Comparison of ENCODE assay signal across 1 cellular context in the genomic region with DNA sequence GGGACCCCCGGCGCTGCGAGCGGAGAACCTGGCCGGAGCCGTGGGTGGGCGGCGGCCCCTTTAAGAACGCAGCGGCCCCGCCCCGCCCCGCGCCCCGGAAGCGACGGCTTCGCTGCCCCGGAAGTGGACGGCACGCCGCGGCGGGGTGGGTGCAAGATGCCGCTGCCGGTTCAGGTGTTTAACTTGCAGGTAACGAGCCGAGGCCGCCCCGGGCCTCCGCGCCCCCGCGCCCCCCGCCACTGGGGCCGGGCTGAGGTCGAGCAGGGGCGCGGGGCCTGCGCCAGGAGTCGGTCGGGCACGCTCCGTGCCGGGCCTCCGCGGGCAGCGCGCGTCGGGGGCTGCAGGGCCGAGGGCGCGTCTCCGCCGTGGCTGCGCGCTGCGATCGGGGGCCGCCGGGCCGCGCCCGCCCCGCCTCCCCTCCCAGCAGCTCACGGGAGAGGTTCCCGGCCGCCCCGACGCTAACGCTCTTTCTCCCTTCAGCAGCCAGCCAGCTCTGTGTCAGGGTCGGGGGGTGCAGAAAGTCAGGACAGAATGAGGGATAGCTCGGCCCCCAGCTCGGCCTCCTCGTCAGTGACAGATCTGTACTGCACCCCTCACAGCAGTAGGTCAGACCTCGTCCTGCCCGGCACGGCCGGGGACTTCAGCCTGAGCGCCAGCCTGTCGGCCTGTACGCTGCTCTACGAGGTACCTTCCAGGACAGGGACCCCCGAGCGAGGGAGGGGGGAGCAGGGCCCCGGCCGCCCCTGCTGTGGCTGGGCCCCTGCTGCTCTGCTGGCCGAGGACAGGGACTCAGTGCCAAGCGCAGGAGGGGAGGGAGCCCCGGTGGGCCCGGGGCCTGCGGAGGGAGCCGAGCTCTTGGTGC.
A peak's percentile ranks its signal among the peaks of the same experiment; 100 is the strongest.
TF ChIP-seq lines count a peak whose summit lies in the region.

A gene (plus strand): TSS at position 123 of the 862 bp plus-strand sequence. CDS start 34 bp downstream, at position 157.
A gene with protein sequence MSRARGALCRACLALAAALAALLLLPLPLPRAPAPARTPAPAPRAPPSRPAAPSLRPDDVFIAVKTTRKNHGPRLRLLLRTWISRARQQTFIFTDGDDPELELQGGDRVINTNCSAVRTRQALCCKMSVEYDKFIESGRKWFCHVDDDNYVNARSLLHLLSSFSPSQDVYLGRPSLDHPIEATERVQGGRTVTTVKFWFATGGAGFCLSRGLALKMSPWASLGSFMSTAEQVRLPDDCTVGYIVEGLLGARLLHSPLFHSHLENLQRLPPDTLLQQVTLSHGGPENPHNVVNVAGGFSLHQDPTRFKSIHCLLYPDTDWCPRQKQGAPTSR (minus strand): TSS at position 36 of the 862 bp plus-strand sequence. CDS start 45 bp downstream, outside the sequence.

TF ChIP-seq in Ishikawa, 13 proteins besides CTCF, POLR2A, EP300 and RAD21 (continued from another document):
- TF ChIP-seq, protein P1, sequence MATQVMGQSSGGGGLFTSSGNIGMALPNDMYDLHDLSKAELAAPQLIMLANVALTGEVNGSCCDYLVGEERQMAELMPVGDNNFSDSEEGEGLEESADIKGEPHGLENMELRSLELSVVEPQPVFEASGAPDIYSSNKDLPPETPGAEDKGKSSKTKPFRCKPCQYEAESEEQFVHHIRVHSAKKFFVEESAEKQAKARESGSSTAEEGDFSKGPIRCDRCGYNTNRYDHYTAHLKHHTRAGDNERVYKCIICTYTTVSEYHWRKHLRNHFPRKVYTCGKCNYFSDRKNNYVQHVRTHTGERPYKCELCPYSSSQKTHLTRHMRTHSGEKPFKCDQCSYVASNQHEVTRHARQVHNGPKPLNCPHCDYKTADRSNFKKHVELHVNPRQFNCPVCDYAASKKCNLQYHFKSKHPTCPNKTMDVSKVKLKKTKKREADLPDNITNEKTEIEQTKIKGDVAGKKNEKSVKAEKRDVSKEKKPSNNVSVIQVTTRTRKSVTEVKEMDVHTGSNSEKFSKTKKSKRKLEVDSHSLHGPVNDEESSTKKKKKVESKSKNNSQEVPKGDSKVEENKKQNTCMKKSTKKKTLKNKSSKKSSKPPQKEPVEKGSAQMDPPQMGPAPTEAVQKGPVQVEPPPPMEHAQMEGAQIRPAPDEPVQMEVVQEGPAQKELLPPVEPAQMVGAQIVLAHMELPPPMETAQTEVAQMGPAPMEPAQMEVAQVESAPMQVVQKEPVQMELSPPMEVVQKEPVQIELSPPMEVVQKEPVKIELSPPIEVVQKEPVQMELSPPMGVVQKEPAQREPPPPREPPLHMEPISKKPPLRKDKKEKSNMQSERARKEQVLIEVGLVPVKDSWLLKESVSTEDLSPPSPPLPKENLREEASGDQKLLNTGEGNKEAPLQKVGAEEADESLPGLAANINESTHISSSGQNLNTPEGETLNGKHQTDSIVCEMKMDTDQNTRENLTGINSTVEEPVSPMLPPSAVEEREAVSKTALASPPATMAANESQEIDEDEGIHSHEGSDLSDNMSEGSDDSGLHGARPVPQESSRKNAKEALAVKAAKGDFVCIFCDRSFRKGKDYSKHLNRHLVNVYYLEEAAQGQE (IDR thresholded peaks at IDR 0.05; ENCODE audit: low read depth) = no peak
- TF ChIP-seq CEBPB (IDR thresholded peaks at IDR 0.05) (no peak), YY1 (IDR thresholded peaks at IDR 0.05; ENCODE audit: low read depth) (peak; percentile 71; the same call in 1 of the 2 replicates), EGR1 (IDR thresholded peaks at IDR 0.05) (peak; percentile 34; the same call in 1 of the 2 replicates), CREB1 (IDR thresholded peaks at IDR 0.05; ENCODE audit: low read depth) (no peak; the same call in 1 of the 2 replicates), TCF12 (IDR thresholded peaks at IDR 0.05; ENCODE audit: low read depth) (no peak), NFIC (IDR thresholded peaks at IDR 0.05) (no peak), TAF1 (IDR thresholded peaks at IDR 0.05; ENCODE audit: low read depth) (peak; percentile 71), FOXM1 (IDR thresholded peaks at IDR 0.05; ENCODE audit: borderline replicate concordance, low read depth) (no peak), ZBTB7A (IDR thresholded peaks at IDR 0.05; ENCODE audit: low read depth) (0 out of 2 replicates have a peak, but pooled peaks have one; percentile 8)
- TF ChIP-seq, protein P2, sequence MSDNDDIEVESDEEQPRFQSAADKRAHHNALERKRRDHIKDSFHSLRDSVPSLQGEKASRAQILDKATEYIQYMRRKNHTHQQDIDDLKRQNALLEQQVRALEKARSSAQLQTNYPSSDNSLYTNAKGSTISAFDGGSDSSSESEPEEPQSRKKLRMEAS (IDR thresholded peaks at IDR 0.05) = peak; percentile 52
- TF ChIP-seq, protein P3, sequence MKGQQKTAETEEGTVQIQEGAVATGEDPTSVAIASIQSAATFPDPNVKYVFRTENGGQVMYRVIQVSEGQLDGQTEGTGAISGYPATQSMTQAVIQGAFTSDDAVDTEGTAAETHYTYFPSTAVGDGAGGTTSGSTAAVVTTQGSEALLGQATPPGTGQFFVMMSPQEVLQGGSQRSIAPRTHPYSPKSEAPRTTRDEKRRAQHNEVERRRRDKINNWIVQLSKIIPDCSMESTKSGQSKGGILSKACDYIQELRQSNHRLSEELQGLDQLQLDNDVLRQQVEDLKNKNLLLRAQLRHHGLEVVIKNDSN (IDR thresholded peaks at IDR 0.05) = no peak
TF ChIP-seq in Ishikawa: peak in this region for 5.
